8 cellular contexts compared by ENCODE assay signal in genomic region chr7:68162712-68163111, GRCh38.
"Had no signal": no experiment of that assay in that cellular context is flagged by ENCODE, and none has a peak within 500 bp of the region (broad histone marks: within the 10 kb centered on the region; RNA-seq: fewer than 3 reads in every experiment).

No MANE protein-coding gene starts in this region.

- FAIRE-seq: HepG2, HTR-8/SVneo, K562 had no signal

- H3K4me3 ChIP-seq: K562 had no signal

- H3K9ac ChIP-seq: KMS-11 had no signal

- H3K4me2 ChIP-seq: KMS-11 had no signal

- H3K27ac ChIP-seq: HL-60, KMS-11 had no signal

- DNase-seq: IMR-90, KBM-7, KG1 had no signal
